In genomic region chrX:67777148-67777547, GRCh38 we compare ENCODE assay signal across 22 cellular contexts.
DNase-seq lines count a peak whose midpoint lies in the region; ATAC-seq, FAIRE-seq and TF ChIP-seq lines count a peak whose summit lies in the region.
"Had no signal": no experiment of that assay in that cellular context is flagged by ENCODE, and none has a peak within 500 bp of the region (broad histone marks: within the 10 kb centered on the region; RNA-seq: fewer than 3 reads in every experiment).

No MANE protein-coding gene starts in this region.

- H3K27me3 Mint-ChIP-seq in astrocyte (ENCODE audit: low read depth, unreplicated experiment): no peaks in the 10 kb centered on the region
- H3K27me3 Mint-ChIP-seq: B cell; CD4-positive, CD25-positive, alpha-beta regulatory T cell had no signal

- peak; percentile 45 for FAIRE-seq in astrocyte (lab: Jason Lieb, UNC)
- FAIRE-seq: G401.6, GM12892, H54 had no signal

- H3K9me3 ChIP-seq in left ventricle myocardium inferior (replicated peaks) (peaks cover 5% of the 10 kb centered on the region), astrocyte (ENCODE audit: insufficient read depth, low read depth, low read length) (no peaks in the 10 kb centered on the region), gastrocnemius medialis (no peaks in the 10 kb centered on the region), testis (no peaks in the 10 kb centered on the region), MG63 (no peaks in the 10 kb centered on the region)
- H3K9me3 ChIP-seq: Caco-2, HAP-1 had no signal

- H3K4me3 ChIP-seq in left ventricle myocardium inferior (no peak overlapping the region), astrocyte (ENCODE audit: insufficient read depth, low read depth, low read length) (no peak overlapping the region), gastrocnemius medialis (no peak overlapping the region), testis (no peak overlapping the region), MG63 (no peak overlapping the region)
- H3K4me3 ChIP-seq: BLaER1, HAP-1 had no signal

- H3K36me3 ChIP-seq in left ventricle myocardium inferior: no peaks in the 10 kb centered on the region
- no peaks in the 10 kb centered on the region for H3K36me3 ChIP-seq in astrocyte (ENCODE audit: insufficient read depth, low read length)
- no peaks in the 10 kb centered on the region for H3K36me3 ChIP-seq in gastrocnemius medialis
- no peaks in the 10 kb centered on the region for H3K36me3 ChIP-seq in testis (ENCODE audit: low read depth, missing control alignments)
- no peaks in the 10 kb centered on the region for H3K36me3 ChIP-seq in MG63
- H3K36me3 ChIP-seq: BLaER1, HAP-1 had no signal

- H3K4me3 Mint-ChIP-seq in astrocyte (ENCODE audit: unreplicated experiment): no peak overlapping the region
- H3K4me3 Mint-ChIP-seq: B cell; CD4-positive, CD25-positive, alpha-beta regulatory T cell; CD8-positive, alpha-beta T cell; HFFc6 had no signal

- peak; percentile 38 to 48 for ATAC-seq in gastrocnemius medialis
- ATAC-seq: CD8-positive, alpha-beta T cell had no signal

- peaks cover 17% of the 10 kb centered on the region for H3K4me1 Mint-ChIP-seq in astrocyte (ENCODE audit: low read depth, unreplicated experiment)
- H3K4me1 Mint-ChIP-seq: B cell; CD4-positive, CD25-positive, alpha-beta regulatory T cell had no signal

- H3K27me3 ChIP-seq in left ventricle myocardium inferior (ENCODE audit: low read depth): no peaks in the 10 kb centered on the region
- H3K27me3 ChIP-seq in astrocyte (ENCODE audit: insufficient read depth, low read length): no peaks in the 10 kb centered on the region
- no peaks in the 10 kb centered on the region for H3K27me3 ChIP-seq in gastrocnemius medialis
- no peaks in the 10 kb centered on the region for H3K27me3 ChIP-seq in testis
- H3K27me3 ChIP-seq in MG63: no peaks in the 10 kb centered on the region
- H3K27me3 ChIP-seq: BLaER1 had no signal

- no peak overlapping the region for H3K27ac Mint-ChIP-seq in astrocyte (ENCODE audit: unreplicated experiment)
- H3K27ac Mint-ChIP-seq: B cell; CD8-positive, alpha-beta T cell; HFFc6 had no signal

- TF ChIP-seq CTCF in left ventricle myocardium inferior (IDR thresholded peaks at IDR 0.05; ENCODE audit: borderline replicate concordance) (no peak), astrocyte (IDR thresholded peaks at IDR 0.05; ENCODE audit: insufficient read depth, low read depth, low read length) (no peak), gastrocnemius medialis (IDR thresholded peaks at IDR 0.05 in 4 of 5, conservative IDR thresholded peaks at IDR 0.05 in 1 of 5) (no peak), testis (IDR thresholded peaks at IDR 0.05) (no peak)

- H3K36me3 Mint-ChIP-seq in astrocyte (ENCODE audit: low read depth, unreplicated experiment): no peaks in the 10 kb centered on the region
- H3K36me3 Mint-ChIP-seq: CD4-positive, CD25-positive, alpha-beta regulatory T cell; CD8-positive, alpha-beta T cell had no signal

- no peak overlapping the region for H2AFZ ChIP-seq in astrocyte (ENCODE audit: low read depth, low read length)

- DNase-seq in left ventricle myocardium inferior (no peak), cardiac septum (ENCODE audit: low spot score) (no peak), KBM-7 (peak; percentile 62), astrocyte (ENCODE audit: low read depth) (no peak), gastrocnemius medialis (no peak), testis (no peak), NCI-H526 (lab: John Stamatoyannopoulos, UW) (no peak), MG63 (no peak)
- DNase-seq: Caco-2; CD4-positive, CD25-positive, alpha-beta regulatory T cell; CD8-positive, alpha-beta T cell; DMS153; DND-41; GOT3; HFFc6 had no signal

- H3K9me3 Mint-ChIP-seq in astrocyte (ENCODE audit: unreplicated experiment): no peaks in the 10 kb centered on the region

- H3K27ac ChIP-seq in left ventricle myocardium inferior (replicated peaks) (peak overlapping the region; percentile 50), astrocyte (ENCODE audit: low read depth, low read length) (no peak overlapping the region), gastrocnemius medialis (peak overlapping the region; percentile 61 to 76 (median 72)), testis (no peak overlapping the region)
- H3K27ac ChIP-seq: BLaER1, C4-2B had no signal

- intact Hi-C loops in left ventricle myocardium inferior (cut with micrococcal nuclease) (no loop called here), cardiac septum (cut with DNase I) (no loop called here), gastrocnemius medialis (cut with DNase I; ENCODE audit: low total_unique reads) (no loop called here), testis (cut with DNase I; ENCODE audit: low total_unique reads) (no loop called here)

- no peaks in the 10 kb centered on the region for H3K79me2 ChIP-seq in astrocyte (ENCODE audit: insufficient read depth, low read length)

- H3K4me2 ChIP-seq in astrocyte (ENCODE audit: low read length): no peak overlapping the region
- H3K4me2 ChIP-seq: BLaER1 had no signal

- H3K9ac ChIP-seq in astrocyte (ENCODE audit: low read length): no peak overlapping the region
- H3K9ac ChIP-seq: BLaER1 had no signal

- no peaks in the 10 kb centered on the region for H4K20me1 ChIP-seq in astrocyte (ENCODE audit: insufficient read depth, low read length)
- H4K20me1 ChIP-seq: BLaER1 had no signal

- peaks cover 32% of the 10 kb centered on the region for H3K4me1 ChIP-seq in left ventricle myocardium inferior
- peaks cover 10% of the 10 kb centered on the region for H3K4me1 ChIP-seq in astrocyte (ENCODE audit: insufficient read depth, low read length)
- peaks cover 30 to 37% of the 10 kb centered on the region in 2 donors for H3K4me1 ChIP-seq in gastrocnemius medialis
- peaks cover 10% of the 10 kb centered on the region for H3K4me1 ChIP-seq in testis
- H3K4me1 ChIP-seq: Caco-2, HAP-1 had no signal

- in situ Hi-C loops in KBM-7 (cut with MboI; ENCODE audit: low pct_unique_long_range_greater_than_20kb, low sequenced_read_pairs): no loop called here
- in situ Hi-C loops in gastrocnemius medialis (cut with MboI; ENCODE audit: low sequenced_read_pairs in 4 of 4): no loop called here

- TF ChIP-seq POLR2A in gastrocnemius medialis (IDR thresholded peaks at IDR 0.05): no peak
- no peak for TF ChIP-seq POLR2A in testis (IDR thresholded peaks at IDR 0.05)

Comparison
In these comparisons a context has a peak if more than half of its experiments do, and no peak if none do; other contexts are left out.
1. H3K27ac ChIP-seq: peak in left ventricle myocardium inferior (single experiment) and gastrocnemius medialis (4 of 4); none in astrocyte (single experiment) and testis (0 of 2).